In genomic region chr18:29164020-29164706, GRCh38 we compare ENCODE assay signal across 11 cellular contexts.
A peak's percentile ranks its signal among the peaks of the same experiment; 100 is the strongest.
DNase-seq lines count a peak whose midpoint lies in the region; FAIRE-seq and TF ChIP-seq lines count a peak whose summit lies in the region.
"Had no signal": no experiment of that assay in that cellular context is flagged by ENCODE, and none has a peak within 500 bp of the region (broad histone marks: within the 10 kb centered on the region; RNA-seq: fewer than 3 reads in every experiment).

No MANE protein-coding gene starts in this region.

- H3K27me3 Mint-ChIP-seq in T-helper 2 cell treated with Interferon-gamma antibody and Interleukin-4, amounts not matched to agents 5 μg/mL and 100 μg/mL, for 36 hours (ENCODE audit: low read depth): no peaks in the 10 kb centered on the region
- H3K27me3 Mint-ChIP-seq: activated CD4-positive, alpha-beta T cell treated with anti-CD3 and anti-CD28 coated beads for 36 hours had no signal

- no peak overlapping the region for H3K4me2 ChIP-seq in hepatocyte

- 78% methylated on average over 1 of the region's 1 CpG for WGBS in hepatocyte (ENCODE audit: low lambda C conversion rate, missing lambda C conversion rate)

- no peaks in the 10 kb centered on the region for H3K9me2 ChIP-seq in hepatocyte (replicated peaks; ENCODE audit: insufficient read depth)

- H2AFZ ChIP-seq in hepatocyte: no peak overlapping the region

- no peaks in the 10 kb centered on the region for H4K20me1 ChIP-seq in hepatocyte (ENCODE audit: insufficient read depth, poor library complexity, severe bottlenecking)

- H3K27ac ChIP-seq in hepatocyte: peak overlapping the region; percentile 53

- H3K79me2 ChIP-seq in hepatocyte: no peaks in the 10 kb centered on the region

- H3K27me3 ChIP-seq in hepatocyte: no peaks in the 10 kb centered on the region
- H3K27me3 ChIP-seq in HAP-1 (ENCODE audit: low read depth): no peaks in the 10 kb centered on the region

- H3K9me3 ChIP-seq in hepatocyte (ENCODE audit: low read depth) (no peaks in the 10 kb centered on the region), HAP-1 (no peaks in the 10 kb centered on the region)

- H3K27ac Mint-ChIP-seq in T-helper 2 cell treated with Interferon-gamma antibody and Interleukin-4, amounts not matched to agents 5 μg/mL and 100 μg/mL, for 36 hours: no peak overlapping the region
- H3K27ac Mint-ChIP-seq: activated CD4-positive, alpha-beta T cell treated with anti-CD3 and anti-CD28 coated beads for 36 hours had no signal

- DNase-seq in HS-27A (ENCODE audit: low read depth) (peak; percentile 85), astrocyte of the cerebellum (ENCODE audit: low read depth) (peak; percentile 83), hepatocyte (ENCODE audit: low spot score) (peak; percentile 70), urothelium cell line (ENCODE audit: low spot score) (peak; percentile 18), HAP-1 (ENCODE audit: low spot score in 2 of 2) (no peak)
- DNase-seq in T-helper 2 cell treated with Interferon-gamma antibody and Interleukin-4, amounts not matched to agents 5 μg/mL and 100 μg/mL, for 36 hours (ENCODE audit: low spot score): no peak
- DNase-seq in stimulated activated CD4-positive, alpha-beta T cell treated with anti-CD3 and anti-CD28 coated beads, Interleukin-2, amount 100 ng/mL, for 48 hours: no peak
- DNase-seq: activated CD4-positive, alpha-beta T cell treated with anti-CD3 and anti-CD28 coated beads for 36 hours; stimulated activated CD4-positive, alpha-beta T cell treated with anti-CD3 and anti-CD28 coated beads, Interleukin-4, amount 100 ng/mL, for 1 hour had no signal

- H3K9me3 Mint-ChIP-seq in T-helper 2 cell treated with Interferon-gamma antibody and Interleukin-4, amounts not matched to agents 5 μg/mL and 100 μg/mL, for 36 hours: peaks cover 18% of the 10 kb centered on the region

- H3K36me3 ChIP-seq in hepatocyte (replicated peaks; ENCODE audit: insufficient read depth, low read depth): no peaks in the 10 kb centered on the region
- no peaks in the 10 kb centered on the region for H3K36me3 ChIP-seq in HAP-1 (replicated peaks)

- H3K4me1 ChIP-seq in hepatocyte (ENCODE audit: insufficient read depth): no peaks in the 10 kb centered on the region
- H3K4me1 ChIP-seq in HAP-1: peaks cover 29% of the 10 kb centered on the region

- in situ Hi-C loops in astrocyte of the cerebellum (cut with HindIII; ENCODE audit: low sequenced_read_pairs): no loop called here
- in situ Hi-C loops in HAP-1 (cut with MboI; ENCODE audit: low sequenced_read_pairs): no loop called here

- no peak for FAIRE-seq in urothelium cell line (lab: Jason Lieb, UNC)
- FAIRE-seq: colon, GM12892 had no signal

- H3K4me1 Mint-ChIP-seq in T-helper 2 cell treated with Interferon-gamma antibody and Interleukin-4, amounts not matched to agents 5 μg/mL and 100 μg/mL, for 36 hours (ENCODE audit: low read depth): no peaks in the 10 kb centered on the region
- H3K4me1 Mint-ChIP-seq: activated CD4-positive, alpha-beta T cell treated with anti-CD3 and anti-CD28 coated beads for 36 hours had no signal

- TF ChIP-seq CTCF in astrocyte of the cerebellum (IDR thresholded peaks at IDR 0.05; ENCODE audit: low read depth, low read length, missing control alignments) (no peak), hepatocyte (IDR thresholded peaks at IDR 0.05; ENCODE audit: poor library complexity) (no peak)

- H3K36me3 Mint-ChIP-seq in T-helper 2 cell treated with Interferon-gamma antibody and Interleukin-4, amounts not matched to agents 5 μg/mL and 100 μg/mL, for 36 hours (ENCODE audit: low read depth): no peaks in the 10 kb centered on the region

- no peak overlapping the region for H3K4me3 Mint-ChIP-seq in T-helper 2 cell treated with Interferon-gamma antibody and Interleukin-4, amounts not matched to agents 5 μg/mL and 100 μg/mL, for 36 hours
- H3K4me3 Mint-ChIP-seq: activated CD4-positive, alpha-beta T cell treated with anti-CD3 and anti-CD28 coated beads for 36 hours had no signal

- no peak overlapping the region for H3K4me3 ChIP-seq in astrocyte of the cerebellum (ENCODE audit: low read depth, low read length)
- H3K4me3 ChIP-seq in hepatocyte: no peak overlapping the region
- no peak overlapping the region for H3K4me3 ChIP-seq in HAP-1

Comparison
In these comparisons a context has a peak if more than half of its experiments do, and no peak if none do; other contexts are left out.
1. DNase-seq: peak in HS-27A (single experiment), astrocyte of the cerebellum (single experiment), hepatocyte (single experiment) and urothelium cell line (single experiment); none in T-helper 2 cell treated with Interferon-gamma antibody and Interleukin-4, amounts not matched to agents 5 μg/mL and 100 μg/mL, for 36 hours (single experiment), HAP-1 (0 of 2) and stimulated activated CD4-positive, alpha-beta T cell treated with anti-CD3 and anti-CD28 coated beads, Interleukin-2, amount 100 ng/mL, for 48 hours (0 of 2).